Comparison of ENCODE assay signal across 26 cellular contexts in the genomic region with DNA sequence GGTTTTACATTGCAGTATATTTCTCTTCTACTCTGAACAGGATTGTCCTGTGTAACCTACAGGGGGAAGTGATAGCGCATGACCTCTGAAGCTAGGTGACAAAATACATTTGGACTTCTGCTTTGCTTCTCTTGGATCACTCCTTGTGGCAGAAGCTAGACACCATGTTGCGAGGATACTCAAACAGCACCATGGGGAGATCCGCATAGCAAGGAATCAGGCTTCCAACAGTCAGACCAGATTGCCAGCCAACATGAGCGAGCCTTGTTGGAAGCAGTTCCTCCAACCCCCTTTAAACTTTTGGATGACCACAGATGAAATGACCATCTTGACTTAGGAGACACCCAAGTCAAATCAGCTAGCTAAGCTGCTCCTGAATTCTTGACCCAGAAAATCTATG.
"Had no signal": no experiment of that assay in that cellular context is flagged by ENCODE, and none has a peak within 500 bp of the region (broad histone marks: within the 10 kb centered on the region; RNA-seq: fewer than 3 reads in every experiment).

No MANE protein-coding gene starts in this region.

- H3K27ac Mint-ChIP-seq: mesothelial cell of epicardium; natural killer cell; stimulated activated naive B cell treated with anti-CD40 and anti-IgM and Interleukin-4, amounts not matched to agents 10 μg/mL and 1 μg/mL and 100 μg/mL, for 72 hours had no signal

- H3K4me3 ChIP-seq: left ventricle myocardium inferior, lung, ovary, prostate gland, skin epidermis, stomach, testis, thyroid gland, transverse colon, upper lobe of left lung, vagina had no signal

- H3K4me1 Mint-ChIP-seq: natural killer cell; stimulated activated naive B cell treated with anti-CD40 and anti-IgM and Interleukin-4, amounts not matched to agents 10 μg/mL and 1 μg/mL and 100 μg/mL, for 72 hours had no signal

- H3K9me3 Mint-ChIP-seq: naive B cell, natural killer cell had no signal

- H3K36me3 Mint-ChIP-seq: mesothelial cell of epicardium, natural killer cell had no signal

- H3K27ac ChIP-seq: left ventricle myocardium inferior, ovary, prostate gland, skin epidermis, stomach, testis, thyroid gland, transverse colon, upper lobe of left lung, vagina had no signal

- H3K4me3 Mint-ChIP-seq: mesothelial cell of epicardium; naive B cell; natural killer cell; stimulated activated naive B cell treated with anti-CD40 and anti-IgM and Interleukin-4, amounts not matched to agents 10 μg/mL and 1 μg/mL and 100 μg/mL, for 72 hours had no signal

- H3K27me3 ChIP-seq: ovary, stomach, testis, thyroid gland, transverse colon, upper lobe of left lung, vagina had no signal

- H3K9me3 ChIP-seq: left ventricle myocardium inferior, ovary, prostate gland, stomach, testis, thyroid gland, transverse colon, upper lobe of left lung, vagina had no signal

- DNase-seq: islet precursor cell; left ventricle myocardium inferior; mesendoderm; naive B cell; natural killer cell; ovary; posterior cingulate gyrus; retina; right cardiac atrium; stimulated activated CD4-positive, alpha-beta T cell treated with anti-CD3 and anti-CD28 coated beads, Interleukin-12 subunit alpha, Interleukin-12 subunit beta, amount 100 ng/mL, for 4 hours; stimulated activated CD4-positive, alpha-beta T cell treated with anti-CD3 and anti-CD28 coated beads, Interleukin-15, amount 100 ng/mL, for 24 hours; stimulated activated CD4-positive, alpha-beta T cell treated with anti-CD3 and anti-CD28 coated beads, Interleukin-2, amount 100 ng/mL, for 24 hours; stimulated activated CD4-positive, alpha-beta T cell treated with anti-CD3 and anti-CD28 coated beads, Interleukin-4, amount 100 ng/mL, for 1 hour; stimulated activated naive B cell treated with anti-CD40 and anti-IgM and Interleukin-4, amounts not matched to agents 10 μg/mL and 1 μg/mL and 100 μg/mL, for 72 hours; stimulated activated naive CD8-positive, alpha-beta T cell treated with anti-CD3 and anti-CD28 coated beads, Interleukin-15, Interleukin-2, amounts not matched to agents 100 U/mL and 50 U/mL, for 24 hours; stomach; testis; thyroid gland; transverse colon; upper lobe of left lung had no signal

- H3K36me3 ChIP-seq: left ventricle myocardium inferior, ovary, prostate gland, stomach, thyroid gland, transverse colon, upper lobe of left lung, vagina had no signal

- H3K4me1 ChIP-seq: left ventricle myocardium inferior, prostate gland, stomach, testis, thyroid gland, transverse colon, upper lobe of left lung, vagina had no signal

- ATAC-seq: natural killer cell; right cardiac atrium; sciatic nerve; stimulated activated naive B cell treated with anti-CD40 and anti-IgM and Interleukin-4, amounts not matched to agents 10 μg/mL and 1 μg/mL and 100 μg/mL, for 72 hours; stimulated activated naive CD8-positive, alpha-beta T cell treated with anti-CD3 and anti-CD28 coated beads, Interleukin-15, Interleukin-2, amounts not matched to agents 100 U/mL and 50 U/mL, for 24 hours had no signal

- H3K27me3 Mint-ChIP-seq: naive B cell; stimulated activated naive B cell treated with anti-CD40 and anti-IgM and Interleukin-4, amounts not matched to agents 10 μg/mL and 1 μg/mL and 100 μg/mL, for 72 hours had no signal
